16 cellular contexts compared by ENCODE assay signal in genomic region chr3:23548706-23549105, GRCh38.
DNase-seq lines count a peak whose midpoint lies in the region; ATAC-seq and TF ChIP-seq lines count a peak whose summit lies in the region.
"Had no signal": no experiment of that assay in that cellular context is flagged by ENCODE, and none has a peak within 500 bp of the region (broad histone marks: within the 10 kb centered on the region; RNA-seq: fewer than 3 reads in every experiment).

No MANE protein-coding gene starts in this region.

- TF ChIP-seq RAD21 in HCT116 (IDR thresholded peaks at IDR 0.05; ENCODE audit: low read depth): no peak

- H3K4me2 ChIP-seq in HCT116 (ENCODE audit: low read length): peak overlapping the region; percentile 44
- peak overlapping the region; percentile 37 for H3K4me2 ChIP-seq in mammary epithelial cell (ENCODE audit: insufficient read depth, low read depth, low read length)
- no peak overlapping the region for H3K4me2 ChIP-seq in trophoblast cell (ENCODE audit: low read length)

- no peak overlapping the region for H3K14ac ChIP-seq in trophoblast cell (ENCODE audit: low read length)

- H2BK5ac ChIP-seq in trophoblast cell (ENCODE audit: low read depth, low read length, poor library complexity): no peak overlapping the region

- no peak overlapping the region for H3K9ac ChIP-seq in HCT116 (ENCODE audit: low read length)
- H3K9ac ChIP-seq in mammary epithelial cell (ENCODE audit: insufficient read depth, low read length): peak overlapping the region; percentile 11
- H3K9ac ChIP-seq in trophoblast cell (ENCODE audit: low read length): no peak overlapping the region

- no peaks in the 10 kb centered on the region for H3K9me2 ChIP-seq in HCT116 (ENCODE audit: insufficient read depth)

- TF ChIP-seq CTCF in HCT116 (IDR thresholded peaks at IDR 0.05 in 2 of 3, conservative IDR thresholded peaks at IDR 0.05 in 1 of 3; ENCODE audit: borderline replicate concordance in 1 of 3, insufficient read depth in 1 of 3, low read depth in 2 of 3, low read length in 2 of 3): no peak
- no peak for TF ChIP-seq CTCF in mammary epithelial cell (conservative IDR thresholded peaks at IDR 0.05 in 1 of 2, IDR thresholded peaks at IDR 0.05 in 1 of 2; ENCODE audit: extremely low read depth in 1 of 2, insufficient read depth in 1 of 2, low read depth in 1 of 2, low read length in 2 of 2)
- no peak for TF ChIP-seq CTCF in fibroblast of villous mesenchyme (IDR thresholded peaks at IDR 0.05; ENCODE audit: insufficient read depth, low read depth, low read length)

- H2AFZ ChIP-seq in HCT116 (ENCODE audit: low read depth, low read length, poor library complexity, severe bottlenecking): no peak overlapping the region
- H2AFZ ChIP-seq in mammary epithelial cell (ENCODE audit: low read depth, low read length): peak overlapping the region; percentile 30
- H2AFZ ChIP-seq in trophoblast cell (ENCODE audit: insufficient read depth, low read length, poor library complexity): no peak overlapping the region

- H2AK5ac ChIP-seq in trophoblast cell (ENCODE audit: low read length): no peak overlapping the region

- CTCF ChIA-PET in HCT116 (lab: Charles Lee) (no interaction called here), mammary epithelial cell (lab: Charles Lee; ENCODE audit: low non-redundant PET) (no interaction called here)

- no peaks in the 10 kb centered on the region for H3K79me1 ChIP-seq in trophoblast cell (ENCODE audit: low read length)

- H3K4me3 ChIP-seq in HCT116 (replicated peaks in 1 of 2; ENCODE audit: low read depth in 1 of 2, low read length in 2 of 2) (no peak overlapping the region), mammary epithelial cell (replicated peaks in 1 of 3; ENCODE audit: insufficient read depth in 1 of 3, low read depth in 2 of 3, low read length in 3 of 3) (no peak overlapping the region), fibroblast of villous mesenchyme (ENCODE audit: low read depth, low read length) (no peak overlapping the region), trophoblast cell (ENCODE audit: low read depth, low read length) (no peak overlapping the region)
- H3K4me3 ChIP-seq: SK-N-MC had no signal

- no peak for TF ChIP-seq POLR2A in HCT116 (IDR thresholded peaks at IDR 0.05; ENCODE audit: borderline replicate concordance, extremely low read depth, insufficient read depth, insufficient read length)

- no peak overlapping the region for H3K4me3 Mint-ChIP-seq in stimulated activated memory B cell treated with anti-CD40 and anti-IgM and Interleukin-4, amounts not matched to agents 10 μg/mL and 1 μg/mL and 100 μg/mL, for 72 hours
- H3K4me3 Mint-ChIP-seq: CD14-positive monocyte, H9 had no signal

- peaks cover 10 to 34% of the 10 kb centered on the region in 2 experiments for H3K4me1 ChIP-seq in HCT116 (ENCODE audit: control insufficient read depth in 1 of 2, insufficient read depth in 2 of 2, low read length in 2 of 2)
- H3K4me1 ChIP-seq in mammary epithelial cell (ENCODE audit: insufficient read depth, low read length): peaks cover 18% of the 10 kb centered on the region
- no peaks in the 10 kb centered on the region for H3K4me1 ChIP-seq in trophoblast cell (ENCODE audit: control insufficient read depth in 1 of 2, insufficient read depth in 2 of 2, low read length in 2 of 2)

- BruUV-seq in HCT116 (replicated peaks; lab: Mats Ljungman, UMichigan) (no TSS peak), mammary epithelial cell (replicated peaks; lab: Mats Ljungman, UMichigan) (TSS peak; percentile 30)

- peak overlapping the region; percentile 33 for H3K27ac Mint-ChIP-seq in stimulated activated memory B cell treated with anti-CD40 and anti-IgM and Interleukin-4, amounts not matched to agents 10 μg/mL and 1 μg/mL and 100 μg/mL, for 72 hours
- H3K27ac Mint-ChIP-seq: CD14-positive monocyte had no signal

- H4K20me1 ChIP-seq in HCT116 (ENCODE audit: insufficient read depth): no peaks in the 10 kb centered on the region
- no peaks in the 10 kb centered on the region for H4K20me1 ChIP-seq in mammary epithelial cell (ENCODE audit: insufficient read depth, low read length)

- no peak overlapping the region for H4K91ac ChIP-seq in trophoblast cell (ENCODE audit: low read depth, low read length)

- no peaks in the 10 kb centered on the region for H3K79me2 ChIP-seq in HCT116 (ENCODE audit: insufficient read depth, low read length)
- H3K79me2 ChIP-seq in mammary epithelial cell (ENCODE audit: insufficient read depth, low read length): no peaks in the 10 kb centered on the region
- H3K79me2 ChIP-seq in trophoblast cell (ENCODE audit: control insufficient read depth, insufficient read depth, low read length, poor library complexity): no peaks in the 10 kb centered on the region

- H3K4me1 Mint-ChIP-seq in stimulated activated memory B cell treated with anti-CD40 and anti-IgM and Interleukin-4, amounts not matched to agents 10 μg/mL and 1 μg/mL and 100 μg/mL, for 72 hours: peaks cover 29% of the 10 kb centered on the region
- H3K4me1 Mint-ChIP-seq: CD14-positive monocyte had no signal

- intact Hi-C loops in HCT116 (cut with micrococcal nuclease) (no loop called here), mammary epithelial cell (cut with micrococcal nuclease) (loop anchor here (10.0 kb wide), 1 partner anchor 344 kb away; the partner anchor contains the start of gene UBE2E2)

- POLR2A ChIA-PET in HCT116 (lab: Charles Lee): no interaction called here

- no peak overlapping the region for H2BK12ac ChIP-seq in trophoblast cell (ENCODE audit: low read length)

- ATAC-seq in HCT116 (0 out of 2 replicates have a peak, but pooled peaks have one; percentile 4), GM18519 (IDR thresholded peaks at IDR 0.05; ENCODE audit: low FRiP score, unreplicated experiment) (no peak), HG03025 (IDR thresholded peaks at IDR 0.05; ENCODE audit: low FRiP score, unreplicated experiment) (no peak)
- ATAC-seq in stimulated activated memory B cell treated with anti-CD40 and anti-IgM and Interleukin-4, amounts not matched to agents 10 μg/mL and 1 μg/mL and 100 μg/mL, for 72 hours: no peak

- H3K4ac ChIP-seq in trophoblast cell (ENCODE audit: low read depth, low read length): no peak overlapping the region

- in situ Hi-C loops in mammary epithelial cell (cut with MboI; ENCODE audit: low sequenced_read_pairs in 2 of 2): no loop called here

- no peak overlapping the region for H4K12ac ChIP-seq in trophoblast cell (ENCODE audit: low read depth, low read length)

- RAD21 ChIA-PET in HCT116 (lab: Charles Lee; ENCODE audit: low non-redundant PET in 1 of 2, low total read pairs in 2 of 2, uncharacterized antibody in 2 of 2, unreplicated experiment in 2 of 2): no interaction called here

- H4K8ac ChIP-seq in trophoblast cell (ENCODE audit: low read depth, low read length): no peak overlapping the region

- H3K18ac ChIP-seq in trophoblast cell (ENCODE audit: low read length): no peak overlapping the region

- no peak overlapping the region for H3K23ac ChIP-seq in trophoblast cell (ENCODE audit: low read length)

- no peak overlapping the region for H2BK120ac ChIP-seq in trophoblast cell (ENCODE audit: insufficient read depth, low read length, poor library complexity)

- peaks cover 3% of the 10 kb centered on the region for H3K9me3 Mint-ChIP-seq in stimulated activated memory B cell treated with anti-CD40 and anti-IgM and Interleukin-4, amounts not matched to agents 10 μg/mL and 1 μg/mL and 100 μg/mL, for 72 hours
- H3K9me3 Mint-ChIP-seq: H9 had no signal

- dilution Hi-C loops in mammary epithelial cell (cut with HindIII; ENCODE audit: low sequenced_read_pairs): no loop called here

- H3K36me3 Mint-ChIP-seq in stimulated activated memory B cell treated with anti-CD40 and anti-IgM and Interleukin-4, amounts not matched to agents 10 μg/mL and 1 μg/mL and 100 μg/mL, for 72 hours: peaks cover 15% of the 10 kb centered on the region

- H3K27me3 Mint-ChIP-seq in stimulated activated memory B cell treated with anti-CD40 and anti-IgM and Interleukin-4, amounts not matched to agents 10 μg/mL and 1 μg/mL and 100 μg/mL, for 72 hours: no peaks in the 10 kb centered on the region

- H3K9me3 ChIP-seq in HCT116 (ENCODE audit: control insufficient read depth in 1 of 2, insufficient read depth in 1 of 2, low read depth in 1 of 2, low read length in 2 of 2) (no peaks in the 10 kb centered on the region), mammary epithelial cell (replicated peaks; ENCODE audit: insufficient read depth, low read length) (no peaks in the 10 kb centered on the region), trophoblast cell (ENCODE audit: insufficient read depth, low read depth, low read length) (no peaks in the 10 kb centered on the region)

- DNase-seq in HCT116 (ENCODE audit: low read depth, low spot score) (no peak), mammary epithelial cell (peak; percentile 53), fibroblast of villous mesenchyme (ENCODE audit: low read depth) (peak; percentile 19), trophoblast cell (no peak)
- DNase-seq: DND-41, H9, NCI-H187, NCI-H2107, NCI-H510A treated with DMSO at 0.1 percent for 48 hours, NCI-H774, SHP77 had no signal

- no peak overlapping the region for H3K27ac ChIP-seq in HCT116 (ENCODE audit: low read depth, low read length)
- H3K27ac ChIP-seq in mammary epithelial cell (ENCODE audit: insufficient read depth, low read depth, low read length): peak overlapping the region; percentile 78
- H3K27ac ChIP-seq in trophoblast cell (ENCODE audit: low read depth, low read length): no peak overlapping the region
- H3K27ac ChIP-seq: SK-N-MC had no signal

- no peaks in the 10 kb centered on the region for H3K36me3 ChIP-seq in HCT116 (ENCODE audit: control insufficient read depth in 1 of 2, insufficient read depth in 2 of 2, low read length in 2 of 2)
- no peaks in the 10 kb centered on the region for H3K36me3 ChIP-seq in mammary epithelial cell (ENCODE audit: insufficient read depth, low read length)
- H3K36me3 ChIP-seq in trophoblast cell (ENCODE audit: control insufficient read depth in 1 of 2, insufficient read depth in 2 of 2, low read length in 2 of 2): no peaks in the 10 kb centered on the region

- H3K27me3 ChIP-seq in HCT116 (ENCODE audit: insufficient read depth, low read length) (no peaks in the 10 kb centered on the region), mammary epithelial cell (ENCODE audit: insufficient read depth, low read length) (no peaks in the 10 kb centered on the region), trophoblast cell (ENCODE audit: insufficient read depth, low read length) (no peaks in the 10 kb centered on the region)

TF ChIP-seq in HCT116, 20 proteins besides CTCF, POLR2A, EP300 and RAD21 (continues in another document):
- no peak for TF ChIP-seq ZNF274 (IDR thresholded peaks at IDR 0.05; ENCODE audit: low read depth, low read length)
- TF ChIP-seq, protein P1, sequence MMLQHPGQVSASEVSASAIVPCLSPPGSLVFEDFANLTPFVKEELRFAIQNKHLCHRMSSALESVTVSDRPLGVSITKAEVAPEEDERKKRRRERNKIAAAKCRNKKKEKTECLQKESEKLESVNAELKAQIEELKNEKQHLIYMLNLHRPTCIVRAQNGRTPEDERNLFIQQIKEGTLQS (IDR thresholded peaks at IDR 0.05): no peak

Comparison
In these comparisons a context has a peak if more than half of its experiments do, and no peak if none do; other contexts are left out.
1. DNase-seq: peak in mammary epithelial cell (single experiment) and fibroblast of villous mesenchyme (single experiment); none in HCT116 (single experiment) and trophoblast cell (0 of 2).